1 cellular context compared by ENCODE assay signal in genomic region chr1:177567393-177567792, GRCh38.
TF ChIP-seq lines count a peak whose summit lies in the region.

No MANE protein-coding gene starts in this region.

TF ChIP-seq in WTC11, 78 proteins besides CTCF, POLR2A, EP300 and RAD21 (continued from another document):
- TF ChIP-seq ARID4B (CRISPR knock-in tag; IDR thresholded peaks at IDR 0.05; ENCODE audit: borderline replicate concordance) (no peak), TEAD1 (CRISPR knock-in tag; IDR thresholded peaks at IDR 0.05) (no peak), JUN (CRISPR knock-in tag; IDR thresholded peaks at IDR 0.05) (no peak), OVOL2 (CRISPR knock-in tag; IDR thresholded peaks at IDR 0.05; ENCODE audit: borderline replicate concordance) (no peak), USF1 (CRISPR knock-in tag; IDR thresholded peaks at IDR 0.05) (no peak), ETV6 (CRISPR knock-in tag; IDR thresholded peaks at IDR 0.05) (no peak), NFYB (CRISPR knock-in tag; conservative IDR thresholded peaks at IDR 0.05; ENCODE audit: low read depth) (no peak), FOXP1 (CRISPR knock-in tag; IDR thresholded peaks at IDR 0.05; ENCODE audit: borderline replicate concordance) (no peak)
